In genomic region chr4:145909331-145909730, GRCh38 we compare ENCODE assay signal across 9 cellular contexts. TPM values are rescaled to one million over a fixed set of nuclear protein-coding genes. Genes with fewer than 3 reads are reported as not detected.
DNase-seq lines count a peak whose midpoint lies in the region; ATAC-seq and TF ChIP-seq lines count a peak whose summit lies in the region.
"Had no signal": no experiment of that assay in that cellular context is flagged by ENCODE, and none has a peak within 500 bp of the region (broad histone marks: within the 10 kb centered on the region; RNA-seq: fewer than 3 reads in every experiment).

No MANE protein-coding gene starts in this region.

- H3K4me1 Mint-ChIP-seq in activated naive CD8-positive, alpha-beta T cell (ENCODE audit: low read depth): peaks cover 71% of the 10 kb centered on the region
- peaks cover 44% of the 10 kb centered on the region for H3K4me1 Mint-ChIP-seq in activated naive CD8-positive, alpha-beta T cell treated with anti-CD3 and anti-CD28 coated beads for 36 hours
- H3K4me1 Mint-ChIP-seq in activated T-helper 2 cell treated with anti-CD3 and anti-CD28 coated beads, Interferon-gamma antibody, Interleukin-2, Interleukin-4, amounts not matched to agents 10 μg/mL and 5 μg/mL and 100 μg/mL, durations not matched to agents 14 hours and 24 hours and 36 hours (ENCODE audit: low read depth): peaks cover 15% of the 10 kb centered on the region

- H3K4me2 ChIP-seq in smooth muscle cell: no peak overlapping the region

- no peaks in the 10 kb centered on the region for H3K27me3 ChIP-seq in body of pancreas
- H3K27me3 ChIP-seq in aorta (ENCODE audit: control insufficient read depth in 1 of 2, insufficient read depth in 2 of 2, low read length in 1 of 2): no peaks in the 10 kb centered on the region
- H3K27me3 ChIP-seq in smooth muscle cell (ENCODE audit: low read depth): no peaks in the 10 kb centered on the region

- H3K36me3 ChIP-seq in body of pancreas (replicated peaks in 1 of 2; ENCODE audit: insufficient read depth in 1 of 2, low read depth in 2 of 2) (no peaks in the 10 kb centered on the region), aorta (ENCODE audit: control insufficient read depth in 1 of 2, insufficient read depth in 2 of 2, low read length in 1 of 2) (no peaks in the 10 kb centered on the region), smooth muscle cell (ENCODE audit: low read depth) (no peaks in the 10 kb centered on the region)

- no peak overlapping the region for H3K4me3 Mint-ChIP-seq in activated naive CD8-positive, alpha-beta T cell
- H3K4me3 Mint-ChIP-seq in activated naive CD8-positive, alpha-beta T cell treated with anti-CD3 and anti-CD28 coated beads for 36 hours: no peak overlapping the region
- H3K4me3 Mint-ChIP-seq in activated T-helper 2 cell treated with anti-CD3 and anti-CD28 coated beads, Interferon-gamma antibody, Interleukin-2, Interleukin-4, amounts not matched to agents 10 μg/mL and 5 μg/mL and 100 μg/mL, durations not matched to agents 14 hours and 24 hours and 36 hours (ENCODE audit: low read depth): no peak overlapping the region

- DNase-seq in activated naive CD8-positive, alpha-beta T cell treated with anti-CD3 and anti-CD28 coated beads for 36 hours: no peak
- DNase-seq in body of pancreas (peak; percentile 56 to 73 (median 70)), islet precursor cell (peak; percentile 86), aorta (no peak), smooth muscle cell (lab: John Stamatoyannopoulos, UW; ENCODE audit: unreplicated experiment) (no peak), HuH-7.5 (ENCODE audit: low spot score) (no peak)
- DNase-seq in activated T-helper 2 cell treated with anti-CD3 and anti-CD28 coated beads, Interferon-gamma antibody, Interleukin-2, Interleukin-4, amounts not matched to agents 10 μg/mL and 5 μg/mL and 100 μg/mL, durations not matched to agents 14 hours and 24 hours and 36 hours (ENCODE audit: low spot score): no peak
- DNase-seq: naive thymus-derived CD8-positive, alpha-beta T cell had no signal

- H3K4me1 ChIP-seq in body of pancreas: peaks cover 19% of the 10 kb centered on the region
- peaks cover 2 to 8% of the 10 kb centered on the region in 2 donors for H3K4me1 ChIP-seq in aorta (ENCODE audit: control insufficient read depth in 1 of 2, insufficient read depth in 2 of 2, low read length in 2 of 2)
- no peaks in the 10 kb centered on the region for H3K4me1 ChIP-seq in smooth muscle cell (ENCODE audit: low read depth)

- H3K9me3 ChIP-seq in body of pancreas: no peaks in the 10 kb centered on the region
- no peaks in the 10 kb centered on the region for H3K9me3 ChIP-seq in aorta (ENCODE audit: control insufficient read depth, low read length)
- no peaks in the 10 kb centered on the region for H3K9me3 ChIP-seq in smooth muscle cell (replicated peaks; ENCODE audit: low read depth)

- 58 to 59% methylated on average over 6 of the region's 6 CpGs for WGBS in body of pancreas, 2 donors
- 85 to 90% methylated on average over 6 of the region's 6 CpGs for WGBS in aorta, 2 donors
- 78% methylated on average over 6 of the region's 6 CpGs for WGBS in smooth muscle cell (ENCODE audit: low lambda C conversion rate)

- H3K36me3 Mint-ChIP-seq in activated naive CD8-positive, alpha-beta T cell: peaks cover 3% of the 10 kb centered on the region
- H3K36me3 Mint-ChIP-seq in activated naive CD8-positive, alpha-beta T cell treated with anti-CD3 and anti-CD28 coated beads for 36 hours: peaks cover 36% of the 10 kb centered on the region
- peaks cover 18% of the 10 kb centered on the region for H3K36me3 Mint-ChIP-seq in activated T-helper 2 cell treated with anti-CD3 and anti-CD28 coated beads, Interferon-gamma antibody, Interleukin-2, Interleukin-4, amounts not matched to agents 10 μg/mL and 5 μg/mL and 100 μg/mL, durations not matched to agents 14 hours and 24 hours and 36 hours (ENCODE audit: low read depth)

- peak overlapping the region; percentile 41 for H3K27ac Mint-ChIP-seq in activated naive CD8-positive, alpha-beta T cell
- no peak overlapping the region for H3K27ac Mint-ChIP-seq in activated naive CD8-positive, alpha-beta T cell treated with anti-CD3 and anti-CD28 coated beads for 36 hours
- H3K27ac Mint-ChIP-seq in activated T-helper 2 cell treated with anti-CD3 and anti-CD28 coated beads, Interferon-gamma antibody, Interleukin-2, Interleukin-4, amounts not matched to agents 10 μg/mL and 5 μg/mL and 100 μg/mL, durations not matched to agents 14 hours and 24 hours and 36 hours: no peak overlapping the region

- no peak overlapping the region for H3K4me3 ChIP-seq in body of pancreas
- no peak overlapping the region for H3K4me3 ChIP-seq in aorta (ENCODE audit: low read length in 2 of 2)
- no peak overlapping the region for H3K4me3 ChIP-seq in smooth muscle cell

- peaks cover 80% of the 10 kb centered on the region for H3K79me2 ChIP-seq in smooth muscle cell (ENCODE audit: low read depth)

- H3K9me3 Mint-ChIP-seq in activated naive CD8-positive, alpha-beta T cell (ENCODE audit: low read depth): no peaks in the 10 kb centered on the region
- H3K9me3 Mint-ChIP-seq in activated naive CD8-positive, alpha-beta T cell treated with anti-CD3 and anti-CD28 coated beads for 36 hours: no peaks in the 10 kb centered on the region
- H3K9me3 Mint-ChIP-seq in activated T-helper 2 cell treated with anti-CD3 and anti-CD28 coated beads, Interferon-gamma antibody, Interleukin-2, Interleukin-4, amounts not matched to agents 10 μg/mL and 5 μg/mL and 100 μg/mL, durations not matched to agents 14 hours and 24 hours and 36 hours: no peaks in the 10 kb centered on the region
- H3K9me3 Mint-ChIP-seq: naive thymus-derived CD8-positive, alpha-beta T cell had no signal

- H3K27ac ChIP-seq in body of pancreas: peak overlapping the region; percentile 59 to 71 (median 69)
- H3K27ac ChIP-seq in aorta (ENCODE audit: low read depth in 1 of 2, low read length in 2 of 2): no peak overlapping the region
- H3K27ac ChIP-seq in smooth muscle cell (ENCODE audit: low read depth): no peak overlapping the region

- intact Hi-C loops in body of pancreas (cut with DNase I): no loop called here
- intact Hi-C loops in aorta (cut with DNase I): no loop called here
- intact Hi-C loops in activated T-helper 2 cell treated with anti-CD3 and anti-CD28 coated beads, Interferon-gamma antibody, Interleukin-2, Interleukin-4, amounts not matched to agents 10 μg/mL and 5 μg/mL and 100 μg/mL, durations not matched to agents 14 hours and 24 hours and 36 hours (cut with micrococcal nuclease): no loop called here

- no peaks in the 10 kb centered on the region for H3K27me3 Mint-ChIP-seq in activated naive CD8-positive, alpha-beta T cell
- H3K27me3 Mint-ChIP-seq in activated naive CD8-positive, alpha-beta T cell treated with anti-CD3 and anti-CD28 coated beads for 36 hours: no peaks in the 10 kb centered on the region
- no peaks in the 10 kb centered on the region for H3K27me3 Mint-ChIP-seq in activated T-helper 2 cell treated with anti-CD3 and anti-CD28 coated beads, Interferon-gamma antibody, Interleukin-2, Interleukin-4, amounts not matched to agents 10 μg/mL and 5 μg/mL and 100 μg/mL, durations not matched to agents 14 hours and 24 hours and 36 hours (ENCODE audit: low read depth)
- H3K27me3 Mint-ChIP-seq: naive thymus-derived CD8-positive, alpha-beta T cell had no signal

- no peak overlapping the region for H3K9ac ChIP-seq in smooth muscle cell (ENCODE audit: low read depth)

- no peak overlapping the region for H2AFZ ChIP-seq in smooth muscle cell (ENCODE audit: low read depth)

- no peak for TF ChIP-seq CTCF in body of pancreas (IDR thresholded peaks at IDR 0.05)
- no peak for TF ChIP-seq CTCF in smooth muscle cell (IDR thresholded peaks at IDR 0.05; ENCODE audit: borderline replicate concordance, insufficient read depth, poor library complexity, severe bottlenecking)

- peak in 2 of 3 donors; percentile 24 to 26 for TF ChIP-seq POLR2A in body of pancreas (IDR thresholded peaks at IDR 0.05)

- ATAC-seq in body of pancreas (peak; percentile 97), aorta (ENCODE audit: low FRiP score) (peak; percentile 67)

- no peaks in the 10 kb centered on the region for H3F3A ChIP-seq in smooth muscle cell (ENCODE audit: low read depth)

- peaks cover 95% of the 10 kb centered on the region for H4K20me1 ChIP-seq in smooth muscle cell (ENCODE audit: low read depth)

RNA-seq across cellular contexts. Expression of gene ZNF827, which starts 29.3 kb away (rescaled TPM):
- 10 to 100 TPM; 22.8 to 23.0 TPM for total RNA-seq in activated naive CD8-positive, alpha-beta T cell treated with anti-CD3 and anti-CD28 coated beads for 36 hours
- 10 to 100 TPM in 1 of 2 donors, 1 to 10 TPM in 1; 5.4 to 13.8 TPM for total RNA-seq in body of pancreas
- total RNA-seq in aorta: 10 to 100 TPM; 19.5 to 29.2 TPM
- polyA plus RNA-seq in aorta: 1 to 10 TPM; 2.6 to 5.1 TPM
- total RNA-seq in smooth muscle cell: 8.3 and 12.8 TPM in 2 replicates
- 6.5 and 8.7 TPM in 2 replicates for polyA plus RNA-seq in smooth muscle cell
- total RNA-seq in activated T-helper 2 cell treated with anti-CD3 and anti-CD28 coated beads, Interferon-gamma antibody, Interleukin-2, Interleukin-4, amounts not matched to agents 10 μg/mL and 5 μg/mL and 100 μg/mL, durations not matched to agents 14 hours and 24 hours and 36 hours: 37.7 and 41.3 TPM in 2 replicates

Comparison
In these comparisons a context has a peak if more than half of its experiments do, and no peak if none do; other contexts are left out.
1. DNase-seq: peak in body of pancreas (4 of 4) and islet precursor cell (single experiment); none in activated naive CD8-positive, alpha-beta T cell treated with anti-CD3 and anti-CD28 coated beads for 36 hours (single experiment), aorta (0 of 2), smooth muscle cell (single experiment), activated T-helper 2 cell treated with anti-CD3 and anti-CD28 coated beads, Interferon-gamma antibody, Interleukin-2, Interleukin-4, amounts not matched to agents 10 μg/mL and 5 μg/mL and 100 μg/mL, durations not matched to agents 14 hours and 24 hours and 36 hours (single experiment) and HuH-7.5 (single experiment).
2. H3K27ac ChIP-seq: peak in body of pancreas (4 of 4); none in aorta (0 of 2) and smooth muscle cell (single experiment).